In genomic region chr2:176123847-176124273, GRCh38 we compare ENCODE assay signal across 16 cellular contexts. TPM values are rescaled to one million over a fixed set of nuclear protein-coding genes. Genes with fewer than 3 reads are reported as not detected.
DNase-seq lines count a peak whose midpoint lies in the region; ATAC-seq and TF ChIP-seq lines count a peak whose summit lies in the region.
"Had no signal": no experiment of that assay in that cellular context is flagged by ENCODE, and none has a peak within 500 bp of the region (broad histone marks: within the 10 kb centered on the region; RNA-seq: fewer than 3 reads in every experiment).

No MANE protein-coding gene starts in this region.

- peak overlapping the region; percentile 66 for H3K4me3 ChIP-seq in AG10803 (ENCODE audit: low read length)
- no peak overlapping the region for H3K4me3 ChIP-seq in endodermal cell (ENCODE audit: low read length)
- H3K4me3 ChIP-seq in ovary: peak overlapping the region; percentile 76

- no peaks in the 10 kb centered on the region for H3K9me3 Mint-ChIP-seq in endodermal cell

- H3K9ac ChIP-seq in endodermal cell (ENCODE audit: extremely low read depth, low read length, poor library complexity, severe bottlenecking): no peak overlapping the region
- H3K9ac ChIP-seq: KMS-11 had no signal

- H3K27me3 ChIP-seq in endodermal cell (ENCODE audit: control insufficient read depth, insufficient read depth, low read length, poor library complexity, severe bottlenecking): peaks cover 100% of the 10 kb centered on the region
- H3K27me3 ChIP-seq in ovary: no peaks in the 10 kb centered on the region

- DNase-seq in AG10803 (ENCODE audit: low read depth) (no peak), GM03348 (ENCODE audit: low spot score) (peak; percentile 29), endodermal cell (peak; percentile 47), ovary (peak in 1 of 5 donors; percentile 24), SHP77 treated with DMSO at 0.1 percent for 48 hours (lab: John Stamatoyannopoulos, UW) (no peak)
- no peak for DNase-seq in stimulated activated naive CD8-positive, alpha-beta T cell treated with anti-CD3 and anti-CD28 coated beads, Interleukin-15, Interleukin-2, amounts not matched to agents 100 U/mL and 50 U/mL, for 24 hours
- DNase-seq: COR-L47, left ventricle myocardium superior, NCI-H2081 treated with DMSO at 0.1 percent for 48 hours, upper lobe of left lung had no signal

- no peak for TF ChIP-seq EP300 in ovary (IDR thresholded peaks at IDR 0.05)

- H3K4me1 Mint-ChIP-seq in endodermal cell: peaks cover 5% of the 10 kb centered on the region

- peak overlapping the region; percentile 43 for H3K4me3 Mint-ChIP-seq in endodermal cell

- 6 to 7% methylated on average over 17 to 21 of the region's 21 CpGs for WGBS in endodermal cell (ENCODE audit: insufficient coverage in 1 of 2, insufficient read length in 1 of 2), 2 experiments
- 15 to 18% (median 17%) methylated on average over 21 of the region's 21 CpGs for WGBS in ovary, 3 donors

- H3K27me3 Mint-ChIP-seq in endodermal cell (ENCODE audit: insufficient read depth): peaks cover 99% of the 10 kb centered on the region

- TF ChIP-seq CTCF in AG10803 (conservative IDR thresholded peaks at IDR 0.05; ENCODE audit: low read length) (no peak), endodermal cell (conservative IDR thresholded peaks at IDR 0.05) (no peak), ovary (IDR thresholded peaks at IDR 0.05) (no peak)

- TF ChIP-seq POLR2A in ovary (IDR thresholded peaks at IDR 0.05): no peak

- intact Hi-C loops in ovary (cut with DNase I): loop anchor here in 1 of 4 donors (5.0 to 10.0 kb wide), 2 partner anchors 691 to 1088 kb away; partner anchors contain the start of gene HNRNPA3

- H3K4me1 ChIP-seq in endodermal cell (ENCODE audit: control insufficient read depth, insufficient read depth, low read length): no peaks in the 10 kb centered on the region
- peaks cover 2% of the 10 kb centered on the region for H3K4me1 ChIP-seq in ovary (ENCODE audit: insufficient read depth)

- H3K27ac ChIP-seq in endodermal cell (ENCODE audit: low read depth, low read length): no peak overlapping the region
- H3K27ac ChIP-seq in ovary: peak overlapping the region; percentile 9 to 87
- H3K27ac ChIP-seq: KMS-11, upper lobe of left lung had no signal

- no peak overlapping the region for H3K27ac Mint-ChIP-seq in endodermal cell

- H3K9me3 ChIP-seq in endodermal cell (ENCODE audit: control insufficient read depth, low read length) (no peaks in the 10 kb centered on the region), ovary (no peaks in the 10 kb centered on the region)

- H3K36me3 ChIP-seq in endodermal cell (ENCODE audit: control insufficient read depth, insufficient read depth, low read length) (no peaks in the 10 kb centered on the region), ovary (no peaks in the 10 kb centered on the region)
- H3K36me3 ChIP-seq: upper lobe of left lung had no signal

- ATAC-seq in GM21737 (IDR thresholded peaks at IDR 0.05; ENCODE audit: unreplicated experiment) (no peak), HG03095 (IDR thresholded peaks at IDR 0.05; ENCODE audit: unreplicated experiment) (no peak)
- no peak for ATAC-seq in stimulated activated naive CD8-positive, alpha-beta T cell treated with anti-CD3 and anti-CD28 coated beads, Interleukin-15, Interleukin-2, amounts not matched to agents 100 U/mL and 50 U/mL, for 24 hours

- H3K36me3 Mint-ChIP-seq in endodermal cell (ENCODE audit: low read depth): no peaks in the 10 kb centered on the region

RNA-seq across cellular contexts. Expression of gene HOXD9, which starts 1.3 kb away (rescaled TPM):
- total RNA-seq in endodermal cell: not detected
- 5.2 TPM for polyA plus RNA-seq in endodermal cell (2013, experiment 1 of 2)
- 2.4 TPM for polyA plus RNA-seq in endodermal cell (2013, experiment 2 of 2)
- 10 to 100 TPM in 6 of 7 donors, 1 to 10 TPM in 1; 9.7 to 20.6 (median 12.8) TPM for total RNA-seq in ovary
- 10 to 100 TPM; 11.7 to 13.0 TPM for polyA plus RNA-seq in ovary
- total RNA-seq: cerebellum, left ventricle myocardium superior, OCI-LY7 had no signal

RNA-seq across cellular contexts. Expression of gene HOXD8, which starts 5.6 kb away (rescaled TPM):
- total RNA-seq in endodermal cell (not detected), ovary (10 to 100 TPM; 29.2 to 46.8 (median 33.1) TPM)
- 3.6 TPM for polyA plus RNA-seq in endodermal cell (2013, experiment 1 of 2)
- polyA plus RNA-seq in endodermal cell (2013, experiment 2 of 2): 2.2 TPM
- 10 to 100 TPM; 36.9 to 50.6 TPM for polyA plus RNA-seq in ovary
- total RNA-seq: cerebellum, OCI-LY7 had no signal

RNA-seq across cellular contexts. Expression of gene HOXD10, which starts 7.3 kb away (rescaled TPM):
- total RNA-seq in endodermal cell (not detected), ovary (1 to 10 TPM in 4 of 7 donors, under 1 TPM in 3; 0.38 to 3.2 (median 1.0) TPM)
- 3.9 TPM for polyA plus RNA-seq in endodermal cell (2013, experiment 1 of 2)
- 2.7 TPM for polyA plus RNA-seq in endodermal cell (2013, experiment 2 of 2)
- 1 to 10 TPM; 1.1 to 8.1 TPM for polyA plus RNA-seq in ovary
- total RNA-seq: cerebellum, left ventricle myocardium superior, OCI-LY7 had no signal

RNA-seq across cellular contexts. Expression of gene HOXD11, which starts 16.8 kb away (rescaled TPM):
- not detected for total RNA-seq in endodermal cell
- 3.8 TPM for polyA plus RNA-seq in endodermal cell (2013, experiment 1 of 2)
- 2.4 TPM for polyA plus RNA-seq in endodermal cell (2013, experiment 2 of 2)
- total RNA-seq in ovary: 1 to 10 TPM in 2 of 7 donors, under 1 TPM in 1, not detected in 4; 0.61 to 1.3 (median 1.1) TPM
- polyA plus RNA-seq in ovary: under 1 TPM; 0.07 to 0.48 TPM
- total RNA-seq: cerebellum, left ventricle myocardium superior, OCI-LY7, upper lobe of left lung had no signal

RNA-seq across cellular contexts. Expression of gene HOXD12, which starts 24.3 kb away (rescaled TPM):
- total RNA-seq in endodermal cell (not detected), ovary (not detected)
- polyA plus RNA-seq in endodermal cell (2013, experiment 1 of 2): 0.18 TPM
- polyA plus RNA-seq in endodermal cell (2013, experiment 2 of 2): 0.50 TPM
- polyA plus RNA-seq in ovary: not detected
- total RNA-seq: cerebellum, left ventricle myocardium superior, renal cortical epithelial cell, upper lobe of left lung had no signal

Comparison
In these comparisons a context has a peak if more than half of its experiments do, and no peak if none do; other contexts are left out.
1. DNase-seq: peak in GM03348 (single experiment) and endodermal cell (single experiment); none in AG10803 (single experiment), SHP77 treated with DMSO at 0.1 percent for 48 hours (single experiment) and stimulated activated naive CD8-positive, alpha-beta T cell treated with anti-CD3 and anti-CD28 coated beads, Interleukin-15, Interleukin-2, amounts not matched to agents 100 U/mL and 50 U/mL, for 24 hours (single experiment).
2. RNA of gene HOXD9, which starts 1.3 kb away (total RNA-seq): 9.7 to 20.6 TPM in ovary; not detected in endodermal cell; every median in the first group is over 4 times any median in the second.
3. RNA of gene HOXD8, which starts 5.6 kb away (total RNA-seq): 29.2 to 46.8 TPM in ovary; not detected in endodermal cell; every median in the first group is over 10 times any median in the second.